In genomic region chr1:9429369-9429766, GRCh38 we compare ENCODE assay signal across 8 cellular contexts.
DNase-seq lines count a peak whose midpoint lies in the region; FAIRE-seq and TF ChIP-seq lines count a peak whose summit lies in the region.

No MANE protein-coding gene starts in this region.

- H3K27ac Mint-ChIP-seq in nephron progenitor cell, result peak overlapping the region; percentile 99

- no peak overlapping the region for H2AK5ac ChIP-seq in H1 (ENCODE audit: low read depth, low read length)

- DNase-seq in H1 (ENCODE audit: low read depth in 1 of 2, low spot score in 2 of 2), result no peak
- DNase-seq in nephron progenitor cell, result no peak
- DNase-seq in NOMO-1 (lab: John Stamatoyannopoulos, UW; ENCODE audit: unreplicated experiment in 2 of 2), result no peak
- DNase-seq in G401 (ENCODE audit: low spot score), result no peak
- DNase-seq in NCI-H1092 (lab: John Stamatoyannopoulos, UW), result no peak
- no peak for DNase-seq in NK-92 (lab: John Stamatoyannopoulos, UW; ENCODE audit: unreplicated experiment)

- no peaks in the 10 kb centered on the region for H3K79me1 ChIP-seq in H1 (ENCODE audit: low read depth, low read length)

- no peaks in the 10 kb centered on the region for H3K36me3 Mint-ChIP-seq in nephron progenitor cell (ENCODE audit: low read depth)

- H3K4me1 Mint-ChIP-seq in nephron progenitor cell, result peaks cover 25% of the 10 kb centered on the region

- H3K27ac ChIP-seq in BLaER1 (peak overlapping the region; percentile 68), OCI-LY1 (ENCODE audit: low read depth, low read length, poor library complexity, severe bottlenecking) (peak overlapping the region; percentile 96), H1 (ENCODE audit: low read depth, low read length) (peak overlapping the region; percentile 65)

- H4K20me1 ChIP-seq in BLaER1, result no peaks in the 10 kb centered on the region
- no peaks in the 10 kb centered on the region for H4K20me1 ChIP-seq in OCI-LY1 (ENCODE audit: insufficient read depth, low read length)
- H4K20me1 ChIP-seq in H1 (replicated peaks in 1 of 2; ENCODE audit: control insufficient read depth in 1 of 2, insufficient read depth in 2 of 2, low read length in 2 of 2), result no peaks in the 10 kb centered on the region

- CTCF ChIA-PET in H1 (lab: Charles Lee; ENCODE audit: partially characterized antibody), result interaction anchor here (1.0 to 2.1 kb wide), 2 partner anchors 9 to 139 kb away, joined by 3 to 4 read pairs; no protein-coding TSS in a partner anchor

- H3K27me3 ChIP-seq in BLaER1 (no peaks in the 10 kb centered on the region), OCI-LY1 (ENCODE audit: insufficient read depth, low read length) (no peaks in the 10 kb centered on the region), H1 (replicated peaks in 1 of 4; ENCODE audit: control insufficient read depth in 3 of 4, extremely low read depth in 1 of 4, insufficient read depth in 3 of 4, low read length in 3 of 4) (no peaks in the 10 kb centered on the region)

- TF ChIP-seq RAD21 in H1 (IDR thresholded peaks at IDR 0.05 in 1 of 2, conservative IDR thresholded peaks at IDR 0.05 in 1 of 2; ENCODE audit: low read depth in 2 of 2, low read length in 2 of 2), result no peak

- no peak overlapping the region for H3K23ac ChIP-seq in H1 (ENCODE audit: insufficient read length)

- no peak overlapping the region for H2BK120ac ChIP-seq in H1 (replicated peaks; ENCODE audit: low read depth, low read length)

- H4K91ac ChIP-seq in H1 (replicated peaks; ENCODE audit: insufficient read length, low read length), result no peak overlapping the region

- peaks cover 8% of the 10 kb centered on the region for H3K23me2 ChIP-seq in H1 (ENCODE audit: low read depth, low read length)

- H3K27me3 Mint-ChIP-seq in nephron progenitor cell (ENCODE audit: low read depth, poor library complexity), result peaks cover 6% of the 10 kb centered on the region

- H3K4me3 ChIP-seq in BLaER1 (peak overlapping the region; percentile 68), OCI-LY1 (ENCODE audit: low read depth, low read length, poor library complexity, severe bottlenecking) (peak overlapping the region; percentile 64), H1 (ENCODE audit: extremely low read depth in 1 of 4, insufficient read depth in 2 of 4, low read depth in 3 of 4, low read length in 4 of 4) (peak overlapping the region; percentile 54 to 68 (median 57))

- H2AFZ ChIP-seq in OCI-LY1 (ENCODE audit: low read length) (no peak overlapping the region), H1 (ENCODE audit: low read length) (0 out of 2 replicates have a peak overlapping the region, but pooled peaks have one; percentile 2)

- H2BK20ac ChIP-seq in H1 (ENCODE audit: low read length), result no peak overlapping the region

- H2BK5ac ChIP-seq in H1 (ENCODE audit: low read depth, low read length), result no peak overlapping the region

- FAIRE-seq in H1 (lab: Jason Lieb, UNC), result no peak

- no peak overlapping the region for H4K5ac ChIP-seq in H1 (ENCODE audit: insufficient read length, low read depth, low read length)

- POLR2A ChIA-PET in H1 (lab: Charles Lee; ENCODE audit: partially characterized antibody), result interaction anchor here (1.0 to 1.4 kb wide), 3 partner anchors 11 to 63 kb away, joined by 3 read pairs; no protein-coding TSS in a partner anchor

- in situ Hi-C loops in G401 (cut with HindIII; ENCODE audit: low sequenced_read_pairs), result no loop called here

- 0 out of 2 replicates have a peak, but pooled peaks cover 5% of the 10 kb centered on the region for H3F3A ChIP-seq in OCI-LY1 (ENCODE audit: insufficient read depth, low read length)

- WGBS in H1 (ENCODE audit: extremely low coverage in 1 of 2, insufficient coverage in 1 of 2, insufficient read length in 1 of 2, insufficient replicate concordance in 2 of 2, low coverage in 1 of 2, low lambda C conversion rate in 2 of 2, missing lambda C conversion rate in 1 of 2), 2 experiments, result 64% methylated on average over 6 of the region's 6 CpGs; no CpG with 5 or more reads in 1 of the 2 experiments

- H3K4ac ChIP-seq in H1 (replicated peaks; ENCODE audit: insufficient read length, low read depth, low read length), result no peak overlapping the region

- no peak overlapping the region for H4K8ac ChIP-seq in H1 (ENCODE audit: extremely low read depth, insufficient read depth, low read length)

- no peak overlapping the region; the same call in 1 of the 2 replicates for H2BK12ac ChIP-seq in H1 (ENCODE audit: low read depth, low read length)

- TF ChIP-seq CTCF in OCI-LY1 (IDR thresholded peaks at IDR 0.05; ENCODE audit: low read length), result no peak
- TF ChIP-seq CTCF in H1 (IDR thresholded peaks at IDR 0.05; ENCODE audit: control extremely low read depth in 1 of 3, insufficient read depth in 1 of 3, low read depth in 1 of 3, low read length in 3 of 3), result no peak
- no peak for TF ChIP-seq CTCF in nephron progenitor cell (IDR thresholded peaks at IDR 0.05)

- TF ChIP-seq EP300 in H1 (IDR thresholded peaks at IDR 0.05; ENCODE audit: borderline replicate concordance in 1 of 2, low read depth in 2 of 2, low read length in 2 of 2), result no peak

- H3K9me3 Mint-ChIP-seq in nephron progenitor cell, result no peaks in the 10 kb centered on the region

- no peak overlapping the region for H3K56ac ChIP-seq in H1 (replicated peaks; ENCODE audit: insufficient read length, low read depth, low read length)

- no peak overlapping the region for H2BK15ac ChIP-seq in H1 (ENCODE audit: low read length)

- peak overlapping the region; percentile 92 for H3K4me3 Mint-ChIP-seq in nephron progenitor cell

- H3K4me2 ChIP-seq in BLaER1 (peak overlapping the region; percentile 89), OCI-LY1 (ENCODE audit: low read length) (peak overlapping the region; percentile 92), H1 (ENCODE audit: insufficient read depth in 1 of 2, low read depth in 2 of 2, low read length in 2 of 2) (peak overlapping the region; percentile 65 to 81)

- H3K9ac ChIP-seq in BLaER1, result peak overlapping the region; percentile 60
- H3K9ac ChIP-seq in OCI-LY1 (ENCODE audit: low read length), result peak overlapping the region; percentile 72
- peak overlapping the region; percentile 62 to 82 (median 74) for H3K9ac ChIP-seq in H1 (replicated peaks in 1 of 4; ENCODE audit: extremely low read depth in 1 of 4, low read depth in 3 of 4, low read length in 3 of 4)

- H3K14ac ChIP-seq in H1 (ENCODE audit: insufficient read length), result no peak overlapping the region

- H3K9me2 ChIP-seq in OCI-LY1 (ENCODE audit: low read depth, low read length), result no peaks in the 10 kb centered on the region

- H3K4me1 ChIP-seq in BLaER1 (peaks cover 50% of the 10 kb centered on the region), OCI-LY1 (ENCODE audit: insufficient read depth, low read length, severe bottlenecking) (peaks cover 58% of the 10 kb centered on the region), H1 (replicated peaks in 1 of 4; ENCODE audit: control insufficient read depth in 3 of 4, insufficient read depth in 4 of 4, low read length in 3 of 4) (peaks cover 0 to 5% (median 2%) of the 10 kb centered on the region in 4 experiments; a peak in 4 of 7 replicates)

- no peaks in the 10 kb centered on the region for H3K9me3 ChIP-seq in BLaER1
- no peaks in the 10 kb centered on the region for H3K9me3 ChIP-seq in OCI-LY1 (ENCODE audit: low read length)
- no peaks in the 10 kb centered on the region for H3K9me3 ChIP-seq in H1 (ENCODE audit: insufficient read depth in 2 of 2, low read depth in 1 of 2, low read length in 1 of 2)

- no peak; a peak in 1 of 3 replicates for TF ChIP-seq POLR2A in H1 (IDR thresholded peaks at IDR 0.05; ENCODE audit: control extremely low read depth in 1 of 2, low read depth in 2 of 2, low read length in 2 of 2)

- H3K18ac ChIP-seq in H1 (ENCODE audit: extremely low read depth, low read length), result no peak overlapping the region

- no peaks in the 10 kb centered on the region for H3K79me2 ChIP-seq in OCI-LY1 (ENCODE audit: insufficient read depth, low read length)
- no peaks in the 10 kb centered on the region for H3K79me2 ChIP-seq in H1 (ENCODE audit: control insufficient read depth in 1 of 2, insufficient read depth in 2 of 2, low read length in 2 of 2)

- H3K36me3 ChIP-seq in BLaER1 (no peaks in the 10 kb centered on the region), OCI-LY1 (ENCODE audit: insufficient read depth, low read length) (no peaks in the 10 kb centered on the region), H1 (ENCODE audit: control insufficient read depth in 2 of 4, insufficient read depth in 4 of 4, low read length in 3 of 4) (no peaks in the 10 kb centered on the region)

TF ChIP-seq in H1, 55 proteins besides CTCF, POLR2A, EP300 and RAD21:
- TF ChIP-seq SUZ12 (IDR thresholded peaks at IDR 0.05; ENCODE audit: low read length) (no peak), HDAC2 (IDR thresholded peaks at IDR 0.05; ENCODE audit: borderline replicate concordance in 1 of 2, low read depth in 2 of 2, low read length in 2 of 2) (no peak), CHD2 (IDR thresholded peaks at IDR 0.05; ENCODE audit: low read length) (no peak), SP1 (IDR thresholded peaks at IDR 0.05; ENCODE audit: low read depth, low read length) (no peak), RNF2 (IDR thresholded peaks at IDR 0.05; ENCODE audit: borderline replicate concordance, low read depth, low read length, missing control alignments, poor library complexity, severe bottlenecking) (no peak), GABPA (IDR thresholded peaks at IDR 0.05; ENCODE audit: borderline replicate concordance, insufficient read depth, low read length) (no peak), NANOG (IDR thresholded peaks at IDR 0.05; ENCODE audit: insufficient read depth, low read depth, low read length, poor library complexity, severe bottlenecking) (no peak), ZNF274 (IDR thresholded peaks at IDR 0.05; ENCODE audit: borderline replicate concordance, extremely low read depth, low read length) (no peak), TAF7 (optimal IDR thresholded peaks at IDR 0.05; ENCODE audit: borderline replicate concordance, low read depth, low read length) (no peak)
- TF ChIP-seq, protein P1, sequence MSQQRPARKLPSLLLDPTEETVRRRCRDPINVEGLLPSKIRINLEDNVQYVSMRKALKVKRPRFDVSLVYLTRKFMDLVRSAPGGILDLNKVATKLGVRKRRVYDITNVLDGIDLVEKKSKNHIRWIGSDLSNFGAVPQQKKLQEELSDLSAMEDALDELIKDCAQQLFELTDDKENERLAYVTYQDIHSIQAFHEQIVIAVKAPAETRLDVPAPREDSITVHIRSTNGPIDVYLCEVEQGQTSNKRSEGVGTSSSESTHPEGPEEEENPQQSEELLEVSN (IDR thresholded peaks at IDR 0.05), result no peak
